Comparison of ENCODE assay signal across 1 cellular context in the genomic region with DNA sequence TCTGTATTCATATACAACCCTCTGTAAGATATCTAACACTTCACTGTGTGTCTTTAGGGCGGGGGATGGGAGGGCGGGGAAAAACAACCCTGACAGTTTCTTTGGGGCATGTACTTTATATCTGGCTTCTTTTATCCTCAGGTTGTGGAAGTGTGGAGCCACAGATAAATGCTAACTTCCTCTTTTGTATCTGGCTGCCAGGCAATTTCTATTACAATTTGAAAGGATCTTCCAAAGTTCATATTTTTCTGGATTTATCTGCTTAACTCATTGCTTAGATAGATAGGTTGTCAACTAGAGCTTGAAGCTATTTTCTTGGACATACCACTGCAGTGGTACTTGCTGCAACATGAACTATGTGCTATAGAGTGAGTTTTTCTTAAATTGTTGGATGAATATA.
TF ChIP-seq lines count a peak whose summit lies in the region.

No MANE protein-coding gene starts in this region.

TF ChIP-seq in K562, 482 proteins besides CTCF, POLR2A, EP300 and RAD21 (continued from another document):
- TF ChIP-seq PML (IDR thresholded peaks at IDR 0.05; ENCODE audit: low read length) (peak; percentile 43), FOXJ3 (CRISPR knock-in tag; IDR thresholded peaks at IDR 0.05) (no peak), EZH2 (IDR thresholded peaks at IDR 0.05; ENCODE audit: borderline replicate concordance, low read depth, low read length) (no peak), RFX7 (CRISPR knock-in tag; IDR thresholded peaks at IDR 0.05) (no peak), SAFB (IDR thresholded peaks at IDR 0.05; ENCODE audit: borderline replicate concordance, low read depth, low read length) (no peak), SNRNP70 (optimal IDR thresholded peaks at IDR 0.05; ENCODE audit: low read depth, low read length) (no peak), SLC30A9 (CRISPR knock-in tag; IDR thresholded peaks at IDR 0.05) (no peak), RCOR1 (IDR thresholded peaks at IDR 0.05; ENCODE audit: borderline replicate concordance in 1 of 2, low read depth in 2 of 2, low read length in 2 of 2) (peak in 1 of 2 experiments; percentile 69; a peak in 1 of 4 replicates), U2AF2 (optimal IDR thresholded peaks at IDR 0.05; ENCODE audit: low read depth, low read length) (no peak), CBX3 (IDR thresholded peaks at IDR 0.05; ENCODE audit: borderline replicate concordance in 1 of 2, low read length in 2 of 2) (no peak), ZBTB40 (IDR thresholded peaks at IDR 0.05) (no peak), ZBTB40 (CRISPR knock-in tag; IDR thresholded peaks at IDR 0.05) (no peak), ZNF583 (CRISPR knock-in tag; IDR thresholded peaks at IDR 0.05) (no peak), SIN3A (IDR thresholded peaks at IDR 0.05; ENCODE audit: borderline replicate concordance in 2 of 2, control insufficient read depth in 1 of 2, low read depth in 2 of 2, low read length in 2 of 2) (no peak), CHD4 (IDR thresholded peaks at IDR 0.05; ENCODE audit: insufficient read depth, insufficient replicate concordance, low read depth, low read length, poor library complexity, severe bottlenecking) (no peak), HSF4 (CRISPR knock-in tag; IDR thresholded peaks at IDR 0.05; ENCODE audit: borderline replicate concordance) (no peak), ZNF699 (CRISPR knock-in tag; IDR thresholded peaks at IDR 0.05; ENCODE audit: insufficient replicate concordance) (no peak), CBX8 (IDR thresholded peaks at IDR 0.05; ENCODE audit: borderline replicate concordance, extremely low read depth, low read depth, low read length, poor library complexity, severe bottlenecking) (no peak)
- TF ChIP-seq, protein P1, sequence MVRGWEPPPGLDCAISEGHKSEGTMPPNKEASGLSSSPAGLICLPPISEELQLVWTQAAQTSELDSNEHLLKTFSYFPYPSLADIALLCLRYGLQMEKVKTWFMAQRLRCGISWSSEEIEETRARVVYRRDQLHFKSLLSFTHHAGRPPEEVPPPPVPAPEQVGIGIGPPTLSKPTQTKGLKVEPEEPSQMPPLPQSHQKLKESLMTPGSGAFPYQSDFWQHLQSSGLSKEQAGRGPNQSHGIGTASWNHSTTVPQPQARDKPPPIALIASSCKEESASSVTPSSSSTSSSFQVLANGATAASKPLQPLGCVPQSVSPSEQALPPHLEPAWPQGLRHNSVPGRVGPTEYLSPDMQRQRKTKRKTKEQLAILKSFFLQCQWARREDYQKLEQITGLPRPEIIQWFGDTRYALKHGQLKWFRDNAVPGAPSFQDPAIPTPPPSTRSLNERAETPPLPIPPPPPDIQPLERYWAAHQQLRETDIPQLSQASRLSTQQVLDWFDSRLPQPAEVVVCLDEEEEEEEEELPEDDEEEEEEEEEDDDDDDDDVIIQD (CRISPR knock-in tag; IDR thresholded peaks at IDR 0.05): no peak
